Comparison of ENCODE assay signal across 8 cellular contexts in the genomic region with DNA sequence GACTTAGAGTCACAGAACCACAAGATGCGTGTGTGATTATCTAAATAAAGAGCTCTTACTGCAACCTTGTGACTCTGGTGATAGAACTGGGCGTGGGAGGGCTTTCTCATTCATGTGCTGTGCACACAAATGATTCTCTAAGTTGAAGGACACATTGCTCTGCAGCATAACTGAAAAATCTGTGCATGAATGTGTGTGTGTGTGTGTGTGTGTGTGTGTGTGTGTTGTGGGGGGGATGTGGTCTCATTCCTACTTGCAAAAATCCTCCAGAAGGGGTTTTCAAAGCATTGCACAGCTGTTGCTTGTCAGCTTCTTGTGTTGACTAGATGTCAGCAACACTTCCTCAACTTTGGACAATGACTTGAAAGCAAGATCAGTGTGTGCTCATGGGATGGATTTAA. TPM values are rescaled to one million over a fixed set of nuclear protein-coding genes. Genes with fewer than 3 reads are reported as not detected.
A peak's percentile ranks its signal among the peaks of the same experiment; 100 is the strongest.
DNase-seq lines count a peak whose midpoint lies in the region; ATAC-seq and TF ChIP-seq lines count a peak whose summit lies in the region.

No MANE protein-coding gene starts in this region.

- no peak overlapping the region for H3K4me3 Mint-ChIP-seq in central memory CD8-positive, alpha-beta T cell

- in situ Hi-C loops in HAP-1 (cut with MboI; ENCODE audit: low sequenced_read_pairs): no loop called here

- peak; percentile 33 for ATAC-seq in GM18858 (IDR thresholded peaks at IDR 0.05; ENCODE audit: unreplicated experiment)
- ATAC-seq in HG03469 (IDR thresholded peaks at IDR 0.05; ENCODE audit: unreplicated experiment): peak; percentile 31
- ATAC-seq in central memory CD8-positive, alpha-beta T cell (replicated peaks; ENCODE audit: extremely low read depth, poor library complexity, severe bottlenecking): no peak

- H3K4me3 ChIP-seq in rectal smooth muscle tissue (ENCODE audit: low read length) (no peak overlapping the region), HAP-1 (no peak overlapping the region), ovary (no peak overlapping the region)

- no peak overlapping the region for H3K9ac ChIP-seq in rectal smooth muscle tissue (ENCODE audit: low read length)

- no peak for TF ChIP-seq POLR2A in ovary (IDR thresholded peaks at IDR 0.05)

- no peak for DNase-seq in central memory CD8-positive, alpha-beta T cell (ENCODE audit: low spot score in 2 of 2)
- DNase-seq in HAP-1 (ENCODE audit: low spot score in 2 of 2) (no peak), ovary (no peak), NCI-H69 (lab: John Stamatoyannopoulos, UW) (no peak), SW480 (ENCODE audit: low spot score) (no peak)

- no peak for TF ChIP-seq CTCF in ovary (IDR thresholded peaks at IDR 0.05)

- peaks cover 36% of the 10 kb centered on the region for H3K4me1 ChIP-seq in rectal smooth muscle tissue (ENCODE audit: control insufficient read depth, insufficient read depth, low read length)
- H3K4me1 ChIP-seq in HAP-1: no peaks in the 10 kb centered on the region
- H3K4me1 ChIP-seq in ovary (ENCODE audit: insufficient read depth): peaks cover 16% of the 10 kb centered on the region

- peak overlapping the region; percentile 16 for H3K27ac ChIP-seq in rectal smooth muscle tissue (ENCODE audit: low read depth, low read length)
- no peak overlapping the region for H3K27ac ChIP-seq in ovary

- H3K9me3 ChIP-seq in HAP-1 (no peaks in the 10 kb centered on the region), ovary (no peaks in the 10 kb centered on the region)

- intact Hi-C loops in ovary (cut with DNase I): no loop called here

- peaks cover 57% of the 10 kb centered on the region for H3K4me1 Mint-ChIP-seq in central memory CD8-positive, alpha-beta T cell

- H3K27me3 ChIP-seq in rectal smooth muscle tissue (ENCODE audit: control insufficient read depth, insufficient read depth, low read length) (no peaks in the 10 kb centered on the region), HAP-1 (ENCODE audit: low read depth) (no peaks in the 10 kb centered on the region), ovary (no peaks in the 10 kb centered on the region)

- H3K36me3 ChIP-seq in rectal smooth muscle tissue (ENCODE audit: control insufficient read depth, insufficient read depth, low read length): no peaks in the 10 kb centered on the region
- H3K36me3 ChIP-seq in HAP-1 (replicated peaks): no peaks in the 10 kb centered on the region
- no peaks in the 10 kb centered on the region for H3K36me3 ChIP-seq in ovary

- TF ChIP-seq EP300 in ovary (IDR thresholded peaks at IDR 0.05): no peak

- H3K27ac Mint-ChIP-seq in central memory CD8-positive, alpha-beta T cell (ENCODE audit: low read depth): peak overlapping the region; percentile 18

- no peaks in the 10 kb centered on the region for H3K36me3 Mint-ChIP-seq in central memory CD8-positive, alpha-beta T cell (ENCODE audit: insufficient read depth)

- no peaks in the 10 kb centered on the region for H3K9me3 Mint-ChIP-seq in central memory CD8-positive, alpha-beta T cell

- H3K27me3 Mint-ChIP-seq in central memory CD8-positive, alpha-beta T cell: no peaks in the 10 kb centered on the region

- whole genome bisulfite sequencing in ovary, 3 donors: 44 to 55% (median 47%) methylated on average over 2 of the region's 2 CpGs

RNA-seq across cellular contexts. Expression of a gene that starts 22.4 kb away (rescaled TPM):
- 10 to 100 TPM; 10.1 to 19.3 (median 15.8) TPM for total RNA-seq in ovary
- polyA plus RNA-seq in ovary: 10 to 100 TPM in 1 of 2 donors, 1 to 10 TPM in 1; 7.6 to 18.8 TPM
